18 cellular contexts compared by ENCODE assay signal in genomic region chr19:21691656-21692055, GRCh38.
DNase-seq lines count a peak whose midpoint lies in the region; ATAC-seq, FAIRE-seq and TF ChIP-seq lines count a peak whose summit lies in the region.
"Had no signal": no experiment of that assay in that cellular context is flagged by ENCODE, and none has a peak within 500 bp of the region (broad histone marks: within the 10 kb centered on the region; RNA-seq: fewer than 3 reads in every experiment).

No MANE protein-coding gene starts in this region.

- H3K27me3 ChIP-seq in K562 (ENCODE audit: control insufficient read depth in 2 of 2, insufficient read depth in 2 of 2, low read length in 2 of 2) (no peaks in the 10 kb centered on the region), upper lobe of right lung (no peaks in the 10 kb centered on the region)
- H3K27me3 ChIP-seq in CD4-positive, alpha-beta memory T cell (ENCODE audit: insufficient read depth, low read length) = no peaks in the 10 kb centered on the region
- H3K27me3 ChIP-seq: BLaER1 had no signal

- no peaks in the 10 kb centered on the region for H4K20me1 ChIP-seq in K562 (replicated peaks; ENCODE audit: control insufficient read depth, insufficient read depth, low read length)
- H4K20me1 ChIP-seq: BLaER1 had no signal

- H3K9ac ChIP-seq in K562 (ENCODE audit: insufficient read depth in 1 of 2, low read depth in 2 of 2, low read length in 2 of 2) = no peak overlapping the region
- H3K9ac ChIP-seq: BLaER1 had no signal

- H3K4me1 ChIP-seq in K562 (replicated peaks in 1 of 2; ENCODE audit: control insufficient read depth in 2 of 2, insufficient read depth in 2 of 2, low read length in 2 of 2) = peaks cover 9 to 13% of the 10 kb centered on the region in 2 experiments; a peak in 4 of 5 replicates
- no peaks in the 10 kb centered on the region for H3K4me1 ChIP-seq in upper lobe of right lung
- H3K4me1 ChIP-seq in CD4-positive, alpha-beta memory T cell (ENCODE audit: insufficient read depth, low read length) = no peaks in the 10 kb centered on the region
- H3K4me1 ChIP-seq: BLaER1, HAP-1 had no signal

- FAIRE-seq in K562 (lab: Jason Lieb, UNC) = no peak
- FAIRE-seq: GM19239, H1, HepG2, HTR-8/SVneo had no signal

- no peak overlapping the region for H3K4me2 ChIP-seq in K562 (ENCODE audit: insufficient read depth, low read length)
- H3K4me2 ChIP-seq: BLaER1 had no signal

- intact Hi-C loops in K562 (cut with micrococcal nuclease) = loop anchor here (10.0 kb wide), 1 partner anchor 853 kb away; no protein-coding TSS in a partner anchor
- intact Hi-C loops in upper lobe of right lung (cut with DNase I) = no loop called here
- intact Hi-C loops in CD4-positive, alpha-beta memory T cell (cut with micrococcal nuclease) = loop anchor here (10.0 kb wide), 1 partner anchor 127 kb away; no protein-coding TSS in a partner anchor
- intact Hi-C loops in MCF 10A (cut with micrococcal nuclease) = no loop called here

- CTCF ChIA-PET in K562 (lab: Yijun Ruan, JAX; ENCODE audit: low intra/inter-chr PET ratio) (no interaction called here), MCF 10A (lab: Yijun Ruan, JAX) (interaction anchor here (0.6 to 1.1 kb wide), 2 partner anchors 203 to 548 kb away, joined by 3 read pairs; no protein-coding TSS in a partner anchor)
- CTCF ChIA-PET in CD4-positive, alpha-beta memory T cell (lab: Charles Lee; ENCODE audit: partially characterized antibody) = interaction anchor here (0.6 kb wide), 1 partner anchor 11 kb away, joined by 3 read pairs; no protein-coding TSS in a partner anchor

- no peak for TF ChIP-seq POLR2A in K562 (conservative IDR thresholded peaks at IDR 0.05)

- TF ChIP-seq EP300 in K562 (IDR thresholded peaks at IDR 0.05; ENCODE audit: low read length) = no peak

- no peaks in the 10 kb centered on the region for H3K36me3 ChIP-seq in K562 (ENCODE audit: control insufficient read depth, insufficient read depth, low read length)
- H3K36me3 ChIP-seq in upper lobe of right lung = no peaks in the 10 kb centered on the region
- H3K36me3 ChIP-seq in CD4-positive, alpha-beta memory T cell (ENCODE audit: insufficient read depth, low read length) = no peaks in the 10 kb centered on the region
- H3K36me3 ChIP-seq: BLaER1, HAP-1 had no signal

- H3K36me3 Mint-ChIP-seq in mesothelial cell of epicardium = no peaks in the 10 kb centered on the region
- H3K36me3 Mint-ChIP-seq in CD4-positive, alpha-beta memory T cell = no peaks in the 10 kb centered on the region
- peaks cover 7% of the 10 kb centered on the region for H3K36me3 Mint-ChIP-seq in MCF 10A (ENCODE audit: insufficient read depth, unreplicated experiment)

- ATAC-seq in K562 (no peak), upper lobe of right lung (peak; percentile 20)
- ATAC-seq: HepG2 had no signal

- H3K4me3 Mint-ChIP-seq in mesothelial cell of epicardium (no peak overlapping the region), MCF 10A (ENCODE audit: unreplicated experiment) (no peak overlapping the region)
- no peak overlapping the region for H3K4me3 Mint-ChIP-seq in CD4-positive, alpha-beta memory T cell
- H3K4me3 Mint-ChIP-seq: HFFc6 had no signal

- in situ Hi-C loops in K562 (cut with MboI) = no loop called here

- H2AFZ ChIP-seq in K562 (ENCODE audit: low read depth, low read length) = no peak overlapping the region

- no peak for TF ChIP-seq RAD21 in K562 (CRISPR knock-in tag; conservative IDR thresholded peaks at IDR 0.05 in 1 of 2, IDR thresholded peaks at IDR 0.05 in 1 of 2)

- POLR2A ChIA-PET in K562 (lab: Yijun Ruan, JAX) (no interaction called here), MCF 10A (lab: Yijun Ruan, JAX) (interaction anchor here (1.9 kb wide), 1 partner anchor 125 kb away, joined by 7 read pairs; no protein-coding TSS in a partner anchor)
- POLR2A ChIA-PET in CD4-positive, alpha-beta memory T cell (lab: Charles Lee; ENCODE audit: partially characterized antibody) = no interaction called here

- H3K79me2 ChIP-seq in K562 (ENCODE audit: control insufficient read depth, insufficient read depth, low read length) = no peaks in the 10 kb centered on the region

- no peaks in the 10 kb centered on the region for H3K9me1 ChIP-seq in K562 (ENCODE audit: control insufficient read depth, insufficient read depth, low read length)

- TF ChIP-seq CTCF in K562 (IDR thresholded peaks at IDR 0.05 in 2 of 3, conservative IDR thresholded peaks at IDR 0.05 in 1 of 3; ENCODE audit: insufficient read depth in 2 of 3, low read depth in 1 of 3, low read length in 3 of 3) (no peak), mesothelial cell of epicardium (IDR thresholded peaks at IDR 0.05; ENCODE audit: unreplicated experiment) (no peak), upper lobe of right lung (IDR thresholded peaks at IDR 0.05) (no peak), MCF 10A (IDR thresholded peaks at IDR 0.05; ENCODE audit: unreplicated experiment) (no peak)

- H3K4me3 ChIP-seq in K562 (no peak overlapping the region), upper lobe of right lung (no peak overlapping the region)
- no peak overlapping the region for H3K4me3 ChIP-seq in CD4-positive, alpha-beta memory T cell (ENCODE audit: low read length in 2 of 2)
- H3K4me3 ChIP-seq: BLaER1, HAP-1 had no signal

- DNase-seq in DMS 273 (lab: John Stamatoyannopoulos, UW; ENCODE audit: unreplicated experiment) (peak; percentile 29), DMS 273 treated with DMSO at 0.1 percent for 48 hours (lab: John Stamatoyannopoulos, UW) (no peak), K562 (ENCODE audit: extremely low read depth in 1 of 4, low spot score in 3 of 4) (no peak), mesothelial cell of epicardium (ENCODE audit: low spot score in 2 of 2, unreplicated experiment in 2 of 2) (no peak), upper lobe of right lung (no peak), ecto neural progenitor cell (ENCODE audit: low spot score) (no peak), MCF 10A (ENCODE audit: unreplicated experiment) (no peak)
- no peak for DNase-seq in CD4-positive, alpha-beta memory T cell
- DNase-seq: DMS79 treated with DMSO at 0.1 percent for 48 hours, GF-D8, HFFc6 had no signal

- H3K9me3 Mint-ChIP-seq in mesothelial cell of epicardium (peaks cover 42% of the 10 kb centered on the region), MCF 10A (ENCODE audit: unreplicated experiment) (peaks cover 54% of the 10 kb centered on the region)
- no peaks in the 10 kb centered on the region for H3K9me3 Mint-ChIP-seq in CD4-positive, alpha-beta memory T cell

- H3K4me1 Mint-ChIP-seq in mesothelial cell of epicardium = peaks cover 44% of the 10 kb centered on the region
- peaks cover 0 to 1% (median 0%) of the 10 kb centered on the region in 4 donors for H3K4me1 Mint-ChIP-seq in CD4-positive, alpha-beta memory T cell
- H3K4me1 Mint-ChIP-seq in MCF 10A (ENCODE audit: insufficient read depth, unreplicated experiment) = no peaks in the 10 kb centered on the region

- 21% methylated on average over 1 of the region's 1 CpG for WGBS in K562 (ENCODE audit: insufficient coverage, low coverage, missing lambda C conversion rate)

- peak overlapping the region; percentile 74 for H3K27ac Mint-ChIP-seq in mesothelial cell of epicardium
- H3K27ac Mint-ChIP-seq in CD4-positive, alpha-beta memory T cell = no peak overlapping the region
- no peak overlapping the region for H3K27ac Mint-ChIP-seq in MCF 10A (ENCODE audit: low read depth, unreplicated experiment)
- H3K27ac Mint-ChIP-seq: HFFc6 had no signal

- H3K9me3 ChIP-seq in K562 (replicated peaks; ENCODE audit: control insufficient read depth, insufficient read depth, low read depth, low read length) (no peaks in the 10 kb centered on the region), upper lobe of right lung (no peaks in the 10 kb centered on the region)
- H3K9me3 ChIP-seq in CD4-positive, alpha-beta memory T cell (ENCODE audit: control insufficient read depth in 1 of 2, low read length in 2 of 2) = no peaks in the 10 kb centered on the region
- H3K9me3 ChIP-seq: BLaER1, HAP-1 had no signal

- no peak overlapping the region for H3K27ac ChIP-seq in K562 (ENCODE audit: extremely low read depth, low read depth, low read length)
- H3K27ac ChIP-seq in upper lobe of right lung = no peak overlapping the region
- H3K27ac ChIP-seq in CD4-positive, alpha-beta memory T cell (ENCODE audit: low read depth, low read length) = no peak overlapping the region
- H3K27ac ChIP-seq: 22Rv1, BLaER1 had no signal

- H3K27me3 Mint-ChIP-seq in mesothelial cell of epicardium (ENCODE audit: low read depth) (no peaks in the 10 kb centered on the region), MCF 10A (ENCODE audit: insufficient read depth, unreplicated experiment) (no peaks in the 10 kb centered on the region)
- no peaks in the 10 kb centered on the region for H3K27me3 Mint-ChIP-seq in CD4-positive, alpha-beta memory T cell

- no TSS peak for BruUV-seq in K562 (replicated peaks; lab: Mats Ljungman, UMichigan)
- no TSS peak for BruUV-seq in MCF 10A (replicated peaks; lab: Mats Ljungman, UMichigan)

TF ChIP-seq in K562, 482 proteins besides CTCF, POLR2A, EP300 and RAD21 (continues in another document):
- no peak for TF ChIP-seq ZNF133 (CRISPR knock-in tag; IDR thresholded peaks at IDR 0.05)
- peak; percentile 29; the same call in 1 of the 2 replicates for TF ChIP-seq RFX1 (IDR thresholded peaks at IDR 0.05)
- TF ChIP-seq PRPF4 (IDR thresholded peaks at IDR 0.05; ENCODE audit: insufficient read depth, low read depth, low read length, poor library complexity, severe bottlenecking) = no peak
- no peak for TF ChIP-seq ZNF518B (CRISPR knock-in tag; IDR thresholded peaks at IDR 0.05)

Comparison
In these comparisons a context has a peak if more than half of its experiments do, and no peak if none do; other contexts are left out.
1. intact Hi-C loops: an anchor here in K562 (10.0 kb wide) and CD4-positive, alpha-beta memory T cell (10.0 kb wide); none called in upper lobe of right lung and MCF 10A.